ENCODE assay signal across 8 cellular contexts in genomic region chr10:110206988-110207804, GRCh38. TPM values are rescaled to one million over a fixed set of nuclear protein-coding genes. Genes with fewer than 3 reads are reported as not detected.
DNase-seq lines count a peak whose midpoint lies in the region; ATAC-seq and TF ChIP-seq lines count a peak whose summit lies in the region.

Gene MXI1 (plus strand): TSS chr10:110207605. CDS start chr10:110207809, 204 bp downstream.

- peak within 1 kb of the TSS; percentile 58 for H3K9ac ChIP-seq in HCT116 (ENCODE audit: low read length)

- H3K9me3 ChIP-seq in HCT116 (ENCODE audit: control insufficient read depth in 1 of 2, insufficient read depth in 1 of 2, low read depth in 1 of 2, low read length in 2 of 2), result no peaks in the 10 kb centered on the region

- H2AFZ ChIP-seq in HCT116 (ENCODE audit: low read depth, low read length, poor library complexity, severe bottlenecking), result peak within 1 kb of the TSS; percentile 86

- no peaks in the 10 kb centered on the region for H3K27me3 ChIP-seq in HCT116 (ENCODE audit: insufficient read depth, low read length)

- peak; percentile 45 for DNase-seq in NCI-H345 (lab: John Stamatoyannopoulos, UW)
- DNase-seq in NCI-H345 treated with DMSO at 0.1 percent for 48 hours (lab: John Stamatoyannopoulos, UW; ENCODE audit: unreplicated experiment), result no peak
- peak; percentile 85 for DNase-seq in HCT116 (ENCODE audit: low read depth, low spot score)
- DNase-seq in LHCN-M2 (ENCODE audit: low read depth), result peak; percentile 81
- DNase-seq in SW 1271 (lab: John Stamatoyannopoulos, UW), result peak; percentile 51 to 68
- peak; percentile 77 to 78 for DNase-seq in T47D (ENCODE audit: low read depth in 1 of 2, low spot score in 1 of 2)
- peak; percentile 71 for DNase-seq in renal cortical epithelial cell (ENCODE audit: low read depth)

- BruUV-seq in HCT116 (replicated peaks; lab: Mats Ljungman, UMichigan), result no TSS peak

- no peaks in the 10 kb centered on the region for H4K20me1 ChIP-seq in HCT116 (ENCODE audit: insufficient read depth)

- TF ChIP-seq CTCF in HCT116 (IDR thresholded peaks at IDR 0.05 in 2 of 3, conservative IDR thresholded peaks at IDR 0.05 in 1 of 3; ENCODE audit: borderline replicate concordance in 1 of 3, insufficient read depth in 1 of 3, low read depth in 2 of 3, low read length in 2 of 3), result no peak

- RAD21 ChIA-PET in HCT116 (lab: Charles Lee; ENCODE audit: low non-redundant PET in 1 of 2, low total read pairs in 2 of 2, uncharacterized antibody in 2 of 2, unreplicated experiment in 2 of 2), result interaction anchor here in 1 of 2 experiments (1.7 kb wide), 1 partner anchor 15 kb away, joined by 3 read pairs; no protein-coding TSS in a partner anchor

- CTCF ChIA-PET in HCT116 (lab: Charles Lee), result interaction anchor here (1.2 to 6.5 kb wide), 9 partner anchors 8 to 78 kb away, joined by 3 to 55 read pairs (median 5); no protein-coding TSS in a partner anchor

- H3K27ac ChIP-seq in HCT116 (ENCODE audit: low read depth, low read length), result peak within 1 kb of the TSS; percentile 44; the same call in 1 of the 2 replicates

- ATAC-seq in HCT116, result peak; percentile 77

- H3K4me2 ChIP-seq in HCT116 (ENCODE audit: low read length), result peak within 1 kb of the TSS; percentile 99

- POLR2A ChIA-PET in HCT116 (lab: Charles Lee), result interaction anchor here (0.5 to 1.3 kb wide), 3 partner anchors 12 to 74 kb away, joined by 3 to 5 read pairs (median 4); no protein-coding TSS in a partner anchor

- peaks cover 14 to 48% of the 10 kb centered on the region in 2 experiments for H3K4me1 ChIP-seq in HCT116 (ENCODE audit: control insufficient read depth in 1 of 2, insufficient read depth in 2 of 2, low read length in 2 of 2)

- H3K36me3 ChIP-seq in HCT116 (ENCODE audit: control insufficient read depth in 1 of 2, insufficient read depth in 2 of 2, low read length in 2 of 2), result no peaks in the 10 kb centered on the region

- in situ Hi-C loops in T47D (cut with HindIII; ENCODE audit: low pct_unique_long_range_greater_than_20kb, low sequenced_read_pairs), result no loop called here

- no peak for TF ChIP-seq RAD21 in HCT116 (IDR thresholded peaks at IDR 0.05; ENCODE audit: low read depth)

- no peak for TF ChIP-seq POLR2A in HCT116 (IDR thresholded peaks at IDR 0.05; ENCODE audit: borderline replicate concordance, extremely low read depth, insufficient read depth, insufficient read length)

- H3K9me2 ChIP-seq in HCT116 (ENCODE audit: insufficient read depth), result no peaks in the 10 kb centered on the region

- peak within 1 kb of the TSS; percentile 67 to 76 for H3K4me3 ChIP-seq in HCT116 (replicated peaks in 1 of 2; ENCODE audit: low read depth in 1 of 2, low read length in 2 of 2)
- peak within 1 kb of the TSS; percentile 51 for H3K4me3 ChIP-seq in iPS-11a (ENCODE audit: low read depth, low read length)

- H3K79me2 ChIP-seq in HCT116 (ENCODE audit: insufficient read depth, low read length), result no peaks in the 10 kb centered on the region

- intact Hi-C loops in HCT116 (cut with micrococcal nuclease), result loop anchor here (1.0 to 5.0 kb wide), 3 partner anchors 18 to 200 kb away; partner anchors contain the start of gene ADD3

TF ChIP-seq in HCT116, 20 proteins besides CTCF, POLR2A, EP300 and RAD21:
- TF ChIP-seq YY1 (IDR thresholded peaks at IDR 0.05; ENCODE audit: extremely low read depth, insufficient replicate concordance, low read depth, low read length), result peak; percentile 88
- TF ChIP-seq ELF1 (IDR thresholded peaks at IDR 0.05; ENCODE audit: borderline replicate concordance, low read depth), result no peak
- peak; percentile 97 for TF ChIP-seq POLR2AphosphoS5 (IDR thresholded peaks at IDR 0.05; ENCODE audit: low read depth, low read length)
- TF ChIP-seq ZNF274 (IDR thresholded peaks at IDR 0.05; ENCODE audit: low read depth, low read length), result no peak
- peak; percentile 81 for TF ChIP-seq ZBTB33 (IDR thresholded peaks at IDR 0.05; ENCODE audit: extremely low read depth, insufficient replicate concordance, low read length)
- peak; percentile 71 for TF ChIP-seq TCF7L2 (IDR thresholded peaks at IDR 0.05; ENCODE audit: borderline replicate concordance, extremely low read depth, insufficient read depth, insufficient read length)
TF ChIP-seq in HCT116: peak in this region for 4.

RNA-seq across cellular contexts. Expression of gene MXI1, which starts in this region (rescaled TPM):
- 57.0 TPM for total RNA-seq in HCT116 (2021; ENCODE audit: unreplicated experiment)
- 69.8 and 71.3 TPM in 2 replicates for polyA plus RNA-seq in HCT116 (2012)
- 9.7 and 10.6 TPM in 2 replicates for total RNA-seq in LHCN-M2 (2014; rRNA removed)
- 7.0 TPM for polyA plus RNA-seq in LHCN-M2 (2012)
- total RNA-seq in renal cortical epithelial cell, result 18.4 and 37.2 TPM in 2 replicates
